Comparison of ENCODE assay signal across 29 cellular contexts in the genomic region with DNA sequence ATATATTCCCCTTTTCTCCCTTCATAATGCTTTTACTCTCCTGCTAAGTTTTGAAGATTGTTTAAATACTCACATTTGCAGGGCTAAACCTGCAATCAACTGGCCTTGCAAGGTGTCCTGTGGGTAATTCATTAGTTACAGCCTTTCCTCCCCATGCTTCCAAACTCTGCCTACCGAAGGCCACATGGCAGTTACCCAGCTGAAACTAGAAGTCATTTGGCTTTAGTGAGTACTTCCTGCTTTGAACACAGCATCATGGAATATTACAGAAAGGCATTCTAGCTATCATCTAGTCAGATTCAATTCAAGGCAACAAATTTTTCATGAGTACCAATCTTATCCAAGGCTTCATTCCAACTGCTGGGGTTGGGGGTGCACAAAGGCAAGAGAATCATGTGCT. TPM values are rescaled to one million over a fixed set of nuclear protein-coding genes. Genes with fewer than 3 reads are reported as not detected.
"Had no signal": no experiment of that assay in that cellular context is flagged by ENCODE, and none has a peak within 500 bp of the region (broad histone marks: within the 10 kb centered on the region; RNA-seq: fewer than 3 reads in every experiment).

No MANE protein-coding gene starts in this region.

- H3K9me3 ChIP-seq: body of pancreas, breast epithelium, Peyer's patch, SJSA1, SK-N-SH had no signal

- DNase-seq: activated CD4-positive, alpha-beta T cell treated with anti-CD3 and anti-CD28 coated beads for 36 hours; activated CD4-positive, alpha-beta T cell treated with anti-CD3 and anti-CD28 coated beads, Interleukin-2, amount 10 ng/mL, durations not matched to agents 7 days and 5 days; activated CD4-positive, alpha-beta T cell treated with anti-CD3 and anti-CD28 coated beads, Interleukin-2, amount 50 U/mL, for 48 hours; activated CD8-positive, alpha-beta T cell treated with anti-CD3 and anti-CD28 coated beads, Interleukin-2, amount 10 ng/mL, durations not matched to agents 7 days and 5 days; activated gamma-delta T cell; activated naive CD4-positive, alpha-beta T cell treated with Interleukin-2 at 50 U/mL for 16 hours; activated naive CD8-positive, alpha-beta T cell treated with anti-CD3 and anti-CD28 coated beads, Interleukin-2, amount 10 ng/mL, durations not matched to agents 7 days and 5 days; activated T-cell treated with anti-CD3 and anti-CD28 coated beads, Interleukin-2, amount 50 U/mL, for 24 hours; body of pancreas; cerebellar nuclear complex; NCI-H1105; NCI-H1417 treated with DMSO at 0.1 percent for 48 hours; NCI-H187 treated with DMSO at 0.1 percent for 48 hours; NCI-H2081; NCI-H2171 treated with DMSO at 0.1 percent for 48 hours; NCI-H2227 treated with DMSO at 0.1 percent for 48 hours; NCI-H446; NCI-H510A treated with DMSO at 0.1 percent for 48 hours; PC-3; Peyer's patch; RPMI8226; SHP77 treated with DMSO at 0.1 percent for 48 hours; SK-N-SH had no signal

- ATAC-seq: activated CD4-positive, alpha-beta T cell treated with anti-CD3 and anti-CD28 coated beads for 36 hours; activated CD4-positive, CD25-positive, alpha-beta regulatory T cell treated with anti-CD3 and anti-CD28 coated beads, Interleukin-2, amount 50 U/mL, for 24 hours; activated CD8-positive, alpha-beta T cell treated with anti-CD3 and anti-CD28 coated beads, Interleukin-2, amount 10 ng/mL, durations not matched to agents 7 days and 5 days; body of pancreas; K562; PC-3; WTC11 had no signal

- H3K4me3 ChIP-seq: body of pancreas, breast epithelium, K562, Peyer's patch, SJSA1 had no signal

- H3K4me1 ChIP-seq: body of pancreas, breast epithelium, Peyer's patch, SJSA1 had no signal

- H3K36me3 ChIP-seq: breast epithelium, Peyer's patch, SJSA1 had no signal

RNA-seq across cellular contexts. Expression of a gene that starts 55.6 kb away (rescaled TPM):
- total RNA-seq: activated CD4-positive, alpha-beta T cell treated with anti-CD3 and anti-CD28 coated beads for 36 hours; activated T-helper 2 cell treated with anti-CD3 and anti-CD28 coated beads, Interferon-gamma antibody, Interleukin-2, Interleukin-4, amounts not matched to agents 10 μg/mL and 5 μg/mL and 100 μg/mL, durations not matched to agents 14 hours and 24 hours and 36 hours had no signal
